ENCODE assay signal across 25 cellular contexts in the genomic region with DNA sequence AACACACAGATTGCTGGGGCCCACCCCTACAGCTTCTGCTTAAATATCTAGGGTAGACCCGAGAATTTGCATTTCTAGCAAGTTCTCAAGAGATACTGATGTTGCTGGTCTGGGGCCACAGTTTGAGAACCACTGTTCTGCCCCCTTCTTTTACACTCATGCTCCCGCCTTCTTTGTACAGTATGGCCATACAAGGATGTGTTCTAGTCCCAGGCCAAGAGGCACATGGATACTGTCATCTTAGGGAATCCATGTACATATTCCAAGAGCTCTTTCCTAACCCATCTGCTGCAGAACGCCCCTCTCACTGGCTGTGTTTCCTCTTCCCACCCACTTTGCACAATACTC.
"Had no signal": no experiment of that assay in that cellular context is flagged by ENCODE, and none has a peak within 500 bp of the region (broad histone marks: within the 10 kb centered on the region; RNA-seq: fewer than 3 reads in every experiment).

No MANE protein-coding gene starts in this region.

- ATAC-seq: natural killer cell; psoas muscle; right cardiac atrium; right lobe of liver; stimulated activated effector memory CD8-positive, alpha-beta T cell treated with anti-CD3 and anti-CD28 coated beads, Interleukin-12 subunit alpha, Interleukin-12 subunit beta, amount 100 ng/mL, for 72 hours; stimulated activated naive B cell treated with anti-CD40 and anti-IgM and Interleukin-4, amounts not matched to agents 10 μg/mL and 1 μg/mL and 100 μg/mL, for 72 hours had no signal

- H3K4me3 ChIP-seq: neural progenitor cell, ovary, psoas muscle, right lobe of liver, sigmoid colon, stomach, thoracic aorta, thyroid gland, tibial nerve, upper lobe of left lung, vagina had no signal

- H3K4me1 ChIP-seq: parathyroid adenoma, psoas muscle, right lobe of liver, sigmoid colon, stomach, thyroid gland, tibial nerve, upper lobe of left lung, vagina had no signal

- H3K9ac ChIP-seq: neural progenitor cell, parathyroid adenoma had no signal

- H3K36me3 Mint-ChIP-seq: natural killer cell; neural progenitor cell; stimulated activated effector memory CD8-positive, alpha-beta T cell treated with anti-CD3 and anti-CD28 coated beads, Interleukin-12 subunit alpha, Interleukin-12 subunit beta, amount 100 ng/mL, for 72 hours; stimulated activated naive B cell treated with anti-CD40 and anti-IgM and Interleukin-4, amounts not matched to agents 10 μg/mL and 1 μg/mL and 100 μg/mL, for 72 hours had no signal

- H3K27me3 ChIP-seq: neural progenitor cell, ovary, right lobe of liver, sigmoid colon, thyroid gland, tibial nerve, upper lobe of left lung, vagina had no signal

- H3K4me1 Mint-ChIP-seq: natural killer cell; nephron; stimulated activated effector memory CD8-positive, alpha-beta T cell treated with anti-CD3 and anti-CD28 coated beads, Interleukin-12 subunit alpha, Interleukin-12 subunit beta, amount 100 ng/mL, for 72 hours; stimulated activated naive B cell treated with anti-CD40 and anti-IgM and Interleukin-4, amounts not matched to agents 10 μg/mL and 1 μg/mL and 100 μg/mL, for 72 hours had no signal

- H2AFZ ChIP-seq: neural progenitor cell, parathyroid adenoma had no signal

- H3K9me3 ChIP-seq: ovary, psoas muscle, right lobe of liver, sigmoid colon, stomach, thoracic aorta, thyroid gland, tibial nerve, upper lobe of left lung, vagina had no signal

- H3K9me3 Mint-ChIP-seq: natural killer cell; nephron; neural progenitor cell; stimulated activated effector memory CD8-positive, alpha-beta T cell treated with anti-CD3 and anti-CD28 coated beads, Interleukin-12 subunit alpha, Interleukin-12 subunit beta, amount 100 ng/mL, for 72 hours; stimulated activated naive CD8-positive, alpha-beta T cell treated with anti-CD3 and anti-CD28 coated beads, Interleukin-15, Interleukin-2, amounts not matched to agents 100 ng/mL and 50 ng/mL, for 24 hours had no signal

- H3K27ac Mint-ChIP-seq: natural killer cell; nephron; progenitor cell of endocrine pancreas; stimulated activated effector memory CD8-positive, alpha-beta T cell treated with anti-CD3 and anti-CD28 coated beads, Interleukin-12 subunit alpha, Interleukin-12 subunit beta, amount 100 ng/mL, for 72 hours; stimulated activated naive B cell treated with anti-CD40 and anti-IgM and Interleukin-4, amounts not matched to agents 10 μg/mL and 1 μg/mL and 100 μg/mL, for 72 hours; stimulated activated naive CD8-positive, alpha-beta T cell treated with anti-CD3 and anti-CD28 coated beads, Interleukin-15, Interleukin-2, amounts not matched to agents 100 ng/mL and 50 ng/mL, for 24 hours had no signal

- H3K4me3 Mint-ChIP-seq: natural killer cell; nephron; neural progenitor cell; stimulated activated effector memory CD8-positive, alpha-beta T cell treated with anti-CD3 and anti-CD28 coated beads, Interleukin-12 subunit alpha, Interleukin-12 subunit beta, amount 100 ng/mL, for 72 hours; stimulated activated naive B cell treated with anti-CD40 and anti-IgM and Interleukin-4, amounts not matched to agents 10 μg/mL and 1 μg/mL and 100 μg/mL, for 72 hours; stimulated activated naive CD8-positive, alpha-beta T cell treated with anti-CD3 and anti-CD28 coated beads, Interleukin-15, Interleukin-2, amounts not matched to agents 100 ng/mL and 50 ng/mL, for 24 hours had no signal

- DNase-seq: natural killer cell; occipital lobe; ovary; psoas muscle; right cardiac atrium; right lobe of liver; sigmoid colon; small intestine; stimulated activated CD4-positive, alpha-beta T cell treated with anti-CD3 and anti-CD28 coated beads, Interleukin-1b, Interleukin-23, amount 100 ng/mL, for 48 hours; stimulated activated CD4-positive, alpha-beta T cell treated with anti-CD3 and anti-CD28 coated beads, Interleukin-4, amount 100 ng/mL, for 24 hours; stimulated activated naive B cell treated with anti-CD40 and anti-IgM and Interleukin-4, amounts not matched to agents 10 μg/mL and 1 μg/mL and 100 μg/mL, for 72 hours; stimulated activated naive CD4-positive, alpha-beta T cell treated with Interleukin-2 at 50 U/mL for 16 hours; stomach; thyroid gland; trophoblast cell; upper lobe of left lung had no signal

- H3K79me2 ChIP-seq: parathyroid adenoma had no signal

- H3K4me2 ChIP-seq: neural progenitor cell had no signal

- H3K27ac ChIP-seq: neural progenitor cell, ovary, parathyroid adenoma, psoas muscle, right lobe of liver, sigmoid colon, stomach, thoracic aorta, thyroid gland, tibial nerve, upper lobe of left lung, vagina had no signal

- H3K36me3 ChIP-seq: neural progenitor cell, ovary, right lobe of liver, sigmoid colon, stomach, thoracic aorta, thyroid gland, tibial nerve, upper lobe of left lung, vagina had no signal
